Comparison of ENCODE assay signal across 11 cellular contexts in the genomic region with DNA sequence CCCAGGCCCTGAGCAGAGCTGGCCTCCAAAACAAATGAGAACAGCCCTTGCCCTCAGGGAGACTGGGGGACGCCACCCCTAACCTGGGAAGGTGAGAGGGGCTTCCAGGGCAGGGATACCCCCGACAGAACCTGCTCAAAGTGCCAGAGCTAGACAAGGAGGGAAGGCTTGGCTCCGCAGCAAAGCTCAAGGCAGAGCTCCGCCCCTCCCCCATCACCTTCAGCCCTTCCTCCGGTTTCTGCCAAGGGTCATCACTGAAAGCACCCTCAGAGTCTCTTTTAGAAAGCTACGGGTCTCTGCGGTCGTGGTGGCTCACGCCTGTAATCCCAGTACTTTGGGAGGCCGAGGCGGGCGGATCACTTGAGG.
DNase-seq lines count a peak whose midpoint lies in the region; ATAC-seq and TF ChIP-seq lines count a peak whose summit lies in the region.
"Had no signal": no experiment of that assay in that cellular context is flagged by ENCODE, and none has a peak within 500 bp of the region (broad histone marks: within the 10 kb centered on the region; RNA-seq: fewer than 3 reads in every experiment).

No MANE protein-coding gene starts in this region.

- H3K4me1 Mint-ChIP-seq in activated naive CD4-positive, alpha-beta T cell treated with anti-CD3 and anti-CD28 coated beads, Interleukin-2, amount 50 U/mL, for 24 hours: peaks cover 10% of the 10 kb centered on the region

- H3K27ac ChIP-seq in iPS-18a (ENCODE audit: low read length) (no peak overlapping the region), testis (no peak overlapping the region)
- H3K27ac ChIP-seq: epithelial cell of prostate, psoas muscle, thyroid gland had no signal

- H3K9me3 ChIP-seq in iPS-18a (ENCODE audit: control insufficient read depth, low read depth, low read length) (no peaks in the 10 kb centered on the region), testis (no peaks in the 10 kb centered on the region)
- H3K9me3 ChIP-seq: psoas muscle, thyroid gland had no signal

- WGBS in testis, 2 donors: 55 to 61% methylated on average over 12 of the region's 12 CpGs

- no peak overlapping the region for H3K27ac Mint-ChIP-seq in activated naive CD4-positive, alpha-beta T cell treated with anti-CD3 and anti-CD28 coated beads, Interleukin-2, amount 50 U/mL, for 24 hours

- peak overlapping the region; percentile 48 for H3K9ac ChIP-seq in iPS-18a (ENCODE audit: low read length)

- ATAC-seq in HG03196 (IDR thresholded peaks at IDR 0.05; ENCODE audit: unreplicated experiment): no peak

- peak overlapping the region; percentile 84 for H3K4me3 Mint-ChIP-seq in activated naive CD4-positive, alpha-beta T cell treated with anti-CD3 and anti-CD28 coated beads, Interleukin-2, amount 50 U/mL, for 24 hours

- H3K4me3 ChIP-seq in iPS-18a (ENCODE audit: low read length): peak overlapping the region; percentile 57
- peak overlapping the region; percentile 29 to 37 for H3K4me3 ChIP-seq in testis

- H3K4me1 ChIP-seq in iPS-18a (ENCODE audit: control insufficient read depth, low read depth, low read length): peaks cover 5% of the 10 kb centered on the region
- no peaks in the 10 kb centered on the region for H3K4me1 ChIP-seq in testis
- H3K4me1 ChIP-seq: psoas muscle had no signal

- H3K9me3 Mint-ChIP-seq in activated naive CD4-positive, alpha-beta T cell treated with anti-CD3 and anti-CD28 coated beads, Interleukin-2, amount 50 U/mL, for 24 hours: no peaks in the 10 kb centered on the region

- H3K36me3 Mint-ChIP-seq in activated naive CD4-positive, alpha-beta T cell treated with anti-CD3 and anti-CD28 coated beads, Interleukin-2, amount 50 U/mL, for 24 hours: no peaks in the 10 kb centered on the region

- TF ChIP-seq CTCF in testis (IDR thresholded peaks at IDR 0.05): no peak

- intact Hi-C loops in testis (cut with DNase I; ENCODE audit: low total_unique reads): no loop called here

- TF ChIP-seq POLR2A in testis (IDR thresholded peaks at IDR 0.05): no peak

- H3K27me3 ChIP-seq in iPS-18a (ENCODE audit: control insufficient read depth, insufficient read depth, low read length) (peaks cover 5% of the 10 kb centered on the region), testis (no peaks in the 10 kb centered on the region)
- H3K27me3 ChIP-seq: thyroid gland had no signal

- H3K36me3 ChIP-seq in iPS-18a (ENCODE audit: control insufficient read depth, low read depth, low read length) (no peaks in the 10 kb centered on the region), testis (ENCODE audit: low read depth, missing control alignments) (no peaks in the 10 kb centered on the region)
- H3K36me3 ChIP-seq: thyroid gland had no signal

- H3K27me3 Mint-ChIP-seq in activated naive CD4-positive, alpha-beta T cell treated with anti-CD3 and anti-CD28 coated beads, Interleukin-2, amount 50 U/mL, for 24 hours: no peaks in the 10 kb centered on the region

- no peak for DNase-seq in activated naive CD4-positive, alpha-beta T cell treated with anti-CD3 and anti-CD28 coated beads, Interleukin-2, amount 50 U/mL, for 16 hours
- DNase-seq in SK-N-DZ (ENCODE audit: low spot score) (peak; percentile 28), testis (peak; percentile 20), cerebellum (ENCODE audit: low spot score) (no peak)
- DNase-seq in activated CD8-positive, alpha-beta memory T cell treated with anti-CD3 and anti-CD28 coated beads, Interleukin-2, amount 50 U/mL, for 4 hours: no peak

Comparison
In these comparisons a context has a peak if more than half of its experiments do, and no peak if none do; other contexts are left out.
1. DNase-seq: peak in SK-N-DZ (single experiment) and testis (single experiment); none in activated naive CD4-positive, alpha-beta T cell treated with anti-CD3 and anti-CD28 coated beads, Interleukin-2, amount 50 U/mL, for 16 hours (single experiment), cerebellum (single experiment) and activated CD8-positive, alpha-beta memory T cell treated with anti-CD3 and anti-CD28 coated beads, Interleukin-2, amount 50 U/mL, for 4 hours (single experiment).